Comparison of ENCODE assay signal across 2 cellular contexts in genomic region chr12:47164730-47165439, GRCh38.
TF ChIP-seq lines count a peak whose summit lies in the region.

No MANE protein-coding gene starts in this region.

TF ChIP-seq in K562, 482 proteins besides CTCF, POLR2A, EP300 and RAD21:
- TF ChIP-seq ZKSCAN3 (CRISPR knock-in tag; IDR thresholded peaks at IDR 0.05) = no peak
- TF ChIP-seq SMAD4 (CRISPR knock-in tag; conservative IDR thresholded peaks at IDR 0.05) = 0 out of 2 replicates have a peak, but pooled peaks have one; percentile 25

TF ChIP-seq in GM23338, 12 proteins besides CTCF, POLR2A, EP300 and RAD21:
- TF ChIP-seq CREB1 (CRISPR knock-in tag; IDR thresholded peaks at IDR 0.05; ENCODE audit: low read depth) (no peak), ZNF114 (CRISPR knock-in tag; IDR thresholded peaks at IDR 0.05) (no peak), STAT1 (IDR thresholded peaks at IDR 0.05; ENCODE audit: unreplicated experiment) (no peak), EZH2phosphoT487 (IDR thresholded peaks at IDR 0.05; ENCODE audit: unreplicated experiment) (no peak), ZNF331 (CRISPR knock-in tag; IDR thresholded peaks at IDR 0.05; ENCODE audit: low read depth) (no peak), NANOG (IDR thresholded peaks at IDR 0.05; ENCODE audit: borderline replicate concordance) (no peak), ZNF462 (CRISPR knock-in tag; IDR thresholded peaks at IDR 0.05) (no peak), REST (IDR thresholded peaks at IDR 0.05; ENCODE audit: unreplicated experiment) (no peak), EZH2 (IDR thresholded peaks at IDR 0.05; ENCODE audit: low read depth, unreplicated experiment) (no peak), ETS1 (IDR thresholded peaks at IDR 0.05) (no peak), POLR2AphosphoS5 (IDR thresholded peaks at IDR 0.05; ENCODE audit: low read depth) (no peak), JUNB (IDR thresholded peaks at IDR 0.05; ENCODE audit: unreplicated experiment) (no peak)
